ENCODE assay signal across 9 cellular contexts in genomic region chr14:106556665-106557289, GRCh38.
DNase-seq lines count a peak whose midpoint lies in the region; ATAC-seq and TF ChIP-seq lines count a peak whose summit lies in the region.
"Had no signal": no experiment of that assay in that cellular context is flagged by ENCODE, and none has a peak within 500 bp of the region (broad histone marks: within the 10 kb centered on the region; RNA-seq: fewer than 3 reads in every experiment).

No MANE protein-coding gene starts in this region.

- in situ Hi-C loops in transverse colon (cut with MboI; ENCODE audit: low pct_ligation_motif_present in 1 of 4, low pct_unique_long_range_greater_than_20kb in 1 of 4, low sequenced_read_pairs in 3 of 4): no loop called here

- H3K9me3 Mint-ChIP-seq in activated T-helper 17 cell treated with anti-CD3 and anti-CD28 coated beads, Interleukin-2, amount 50 U/mL, for 72 hours: no peaks in the 10 kb centered on the region
- no peaks in the 10 kb centered on the region for H3K9me3 Mint-ChIP-seq in memory B cell

- TF ChIP-seq POLR2A in transverse colon (IDR thresholded peaks at IDR 0.05): no peak

- no peak for TF ChIP-seq EP300 in transverse colon (IDR thresholded peaks at IDR 0.05; ENCODE audit: low read depth)

- no peaks in the 10 kb centered on the region for H3K36me3 ChIP-seq in transverse colon

- H3K4me3 Mint-ChIP-seq in activated T-helper 17 cell treated with anti-CD3 and anti-CD28 coated beads, Interleukin-2, amount 50 U/mL, for 72 hours: no peak overlapping the region
- peak overlapping the region; percentile 44 for H3K4me3 Mint-ChIP-seq in memory B cell
- H3K4me3 Mint-ChIP-seq: brain had no signal

- DNase-seq in NCI-H2196 (lab: John Stamatoyannopoulos, UW; ENCODE audit: unreplicated experiment): peak; percentile 23
- DNase-seq in NCI-H2196 treated with DMSO at 0.1 percent for 48 hours (lab: John Stamatoyannopoulos, UW; ENCODE audit: unreplicated experiment): no peak
- DNase-seq in RKO (ENCODE audit: low spot score): peak; percentile 49
- DNase-seq in memory B cell (ENCODE audit: low spot score in 2 of 2): peak; percentile 78 to 89
- peak; percentile 73 for DNase-seq in transverse colon
- DNase-seq in foreskin melanocyte: no peak

- peaks cover 11% of the 10 kb centered on the region for H3K27me3 Mint-ChIP-seq in activated T-helper 17 cell treated with anti-CD3 and anti-CD28 coated beads, Interleukin-2, amount 50 U/mL, for 72 hours
- H3K27me3 Mint-ChIP-seq in memory B cell: peaks cover 3% of the 10 kb centered on the region
- H3K27me3 Mint-ChIP-seq: brain had no signal

- 36% methylated on average over 13 of the region's 13 CpGs; no CpG with 5 or more reads in 1 of the 2 donors for WGBS in transverse colon (ENCODE audit: low coverage in 1 of 2), 2 donors

- no peak overlapping the region for H3K4me3 ChIP-seq in transverse colon

- H3K4me1 ChIP-seq in transverse colon: no peaks in the 10 kb centered on the region

- ATAC-seq in activated T-helper 17 cell treated with anti-CD3 and anti-CD28 coated beads, Interleukin-2, amount 50 U/mL, for 72 hours (replicated peaks): peak; percentile 55
- peak; percentile 67 for ATAC-seq in memory B cell (ENCODE audit: low read depth)
- ATAC-seq in HG02885 (IDR thresholded peaks at IDR 0.05; ENCODE audit: poor library complexity, unreplicated experiment): no peak

- TF ChIP-seq CTCF in transverse colon (IDR thresholded peaks at IDR 0.05): peak; percentile 31 to 75 (median 58)

- no peak overlapping the region for H3K27ac Mint-ChIP-seq in activated T-helper 17 cell treated with anti-CD3 and anti-CD28 coated beads, Interleukin-2, amount 50 U/mL, for 72 hours
- no peak overlapping the region for H3K27ac Mint-ChIP-seq in memory B cell
- H3K27ac Mint-ChIP-seq: brain had no signal

- no peaks in the 10 kb centered on the region for H3K4me1 Mint-ChIP-seq in activated T-helper 17 cell treated with anti-CD3 and anti-CD28 coated beads, Interleukin-2, amount 50 U/mL, for 72 hours
- H3K4me1 Mint-ChIP-seq in memory B cell: peaks cover 4% of the 10 kb centered on the region
- H3K4me1 Mint-ChIP-seq: brain had no signal

- intact Hi-C loops in transverse colon (cut with DNase I; ENCODE audit: low total_unique reads): no loop called here

- peaks cover 7% of the 10 kb centered on the region for H3K27me3 ChIP-seq in transverse colon

- no peaks in the 10 kb centered on the region for H3K36me3 Mint-ChIP-seq in activated T-helper 17 cell treated with anti-CD3 and anti-CD28 coated beads, Interleukin-2, amount 50 U/mL, for 72 hours (ENCODE audit: low read depth)
- H3K36me3 Mint-ChIP-seq in memory B cell: no peaks in the 10 kb centered on the region
- H3K36me3 Mint-ChIP-seq: brain had no signal

- no peaks in the 10 kb centered on the region for H3K9me3 ChIP-seq in transverse colon

- no peak overlapping the region for H3K27ac ChIP-seq in transverse colon

Comparison
In these comparisons a context has a peak if more than half of its experiments do, and no peak if none do; other contexts are left out.
1. DNase-seq: peak in NCI-H2196 (single experiment), RKO (single experiment), memory B cell (2 of 2) and transverse colon (single experiment); none in NCI-H2196 treated with DMSO at 0.1 percent for 48 hours (single experiment) and foreskin melanocyte (single experiment).